ENCODE assay signal across 8 cellular contexts in the genomic region with DNA sequence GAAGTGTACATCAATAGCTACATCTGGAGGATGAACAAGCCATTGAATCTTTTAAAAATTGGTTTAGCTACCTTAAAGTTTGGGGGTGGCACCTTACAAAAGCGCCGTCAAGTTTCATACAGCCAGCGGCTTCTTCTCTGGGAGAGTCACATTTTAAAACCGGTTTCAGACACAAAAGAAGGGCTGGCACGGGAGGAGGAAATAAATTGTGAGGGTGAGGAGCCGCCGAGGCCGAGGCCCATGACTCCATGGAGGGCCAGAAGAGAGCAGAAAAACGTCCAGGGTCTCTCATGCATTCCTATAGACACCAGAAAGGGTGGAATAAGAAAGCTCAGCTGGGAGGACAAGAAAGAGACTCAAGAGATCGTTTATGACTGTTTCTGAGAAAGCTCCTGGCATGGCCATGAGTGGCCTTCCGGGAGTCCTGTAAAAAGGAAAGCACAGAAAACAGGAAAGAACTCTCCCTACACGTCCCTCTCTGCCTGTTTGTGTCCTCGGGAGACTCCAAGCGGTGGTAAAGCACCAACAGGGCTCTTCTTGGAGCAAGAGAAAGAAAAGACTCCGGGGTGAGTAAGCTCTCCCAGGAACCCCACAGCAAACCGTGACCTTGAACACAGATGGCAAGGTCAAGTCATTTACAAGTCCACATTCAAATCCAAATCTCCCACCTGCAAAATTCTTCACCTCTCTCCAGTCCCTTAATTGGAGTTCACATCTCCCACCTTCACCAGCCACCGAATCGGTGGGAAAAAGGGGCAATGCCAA. TPM values are rescaled to one million over a fixed set of nuclear protein-coding genes. Genes with fewer than 3 reads are reported as not detected.
A peak's percentile ranks its signal among the peaks of the same experiment; 100 is the strongest.
DNase-seq lines count a peak whose midpoint lies in the region; ATAC-seq and TF ChIP-seq lines count a peak whose summit lies in the region.

No MANE protein-coding gene starts in this region.

- TSS peak; percentile 85 for BruUV-seq in Calu3 (replicated peaks; lab: Mats Ljungman, UMichigan)

- H3K27me3 ChIP-seq in HUES64 (ENCODE audit: insufficient read depth, low read length) (peaks cover 6% of the 10 kb centered on the region; the same call in 1 of the 2 replicates), foreskin keratinocyte (peaks cover 24% of the 10 kb centered on the region), neural cell (ENCODE audit: insufficient read depth, low read depth, low read length) (peaks cover 42% of the 10 kb centered on the region)

- CTCF ChIA-PET in Calu3 (lab: Charles Lee) = interaction anchor here (0.6 to 2.3 kb wide), 3 partner anchors 36 to 54 kb away, joined by 5 to 8 read pairs (median 8); a partner anchor contains a TSS

- no peaks in the 10 kb centered on the region for H3K9me3 ChIP-seq in HUES64 (ENCODE audit: insufficient read depth, low read depth, low read length)
- no peaks in the 10 kb centered on the region for H3K9me3 ChIP-seq in neural cell (ENCODE audit: low read length)

- DNase-seq in Calu3 (peak; percentile 38), foreskin keratinocyte (peak; percentile 60 to 73), NCI-H1048 (lab: John Stamatoyannopoulos, UW) (no peak)
- peak in 1 of 2 donors; percentile 7 for DNase-seq in activated T-cell treated with anti-CD3 and anti-CD28 coated beads, Interleukin-2, amount 50 U/mL, for 72 hours

- H3K36me3 ChIP-seq in HUES64 (ENCODE audit: insufficient read depth, low read length) (peaks cover 21% of the 10 kb centered on the region), neural cell (ENCODE audit: insufficient read depth, low read length) (no peaks in the 10 kb centered on the region)

- H3K9me3 Mint-ChIP-seq in Calu3 (ENCODE audit: low read depth, unreplicated experiment) = no peaks in the 10 kb centered on the region
- H3K9me3 Mint-ChIP-seq in activated T-cell treated with anti-CD3 and anti-CD28 coated beads, Interleukin-2, amount 50 U/mL, for 72 hours = no peaks in the 10 kb centered on the region

- H3K4me1 ChIP-seq in HUES64 (ENCODE audit: insufficient read depth, low read length) = peaks cover 21% of the 10 kb centered on the region
- peaks cover 19% of the 10 kb centered on the region for H3K4me1 ChIP-seq in foreskin keratinocyte

- peaks cover 28% of the 10 kb centered on the region for H3K36me3 Mint-ChIP-seq in Calu3 (ENCODE audit: insufficient read depth, unreplicated experiment)
- peaks cover 1 to 8% of the 10 kb centered on the region in 2 donors for H3K36me3 Mint-ChIP-seq in activated T-cell treated with anti-CD3 and anti-CD28 coated beads, Interleukin-2, amount 50 U/mL, for 72 hours (ENCODE audit: insufficient read depth in 2 of 2)

- H3K79me2 ChIP-seq in neural cell (replicated peaks; ENCODE audit: insufficient read depth, low read length) = peaks cover 17% of the 10 kb centered on the region

- peak overlapping the region; percentile 5 for H3K27ac ChIP-seq in HUES64 (ENCODE audit: low read depth, low read length)
- peak overlapping the region; percentile 62 for H3K27ac ChIP-seq in foreskin keratinocyte
- H3K27ac ChIP-seq in neural cell (ENCODE audit: low read length) = peak overlapping the region; percentile 55

- intact Hi-C loops in Calu3 (cut with micrococcal nuclease; ENCODE audit: unreplicated experiment) = loop anchor here (2.0 kb wide), 1 partner anchor 54 kb away; no protein-coding TSS in a partner anchor

- WGBS in HUES64 = 3% methylated on average over 18 of the region's 18 CpGs

- no peak for TF ChIP-seq EP300 in neural cell (conservative IDR thresholded peaks at IDR 0.05; ENCODE audit: poor library complexity, severe bottlenecking)

- peak overlapping the region; percentile 82 for H3K4me3 Mint-ChIP-seq in Calu3 (ENCODE audit: low read depth, unreplicated experiment)
- H3K4me3 Mint-ChIP-seq in activated T-cell treated with anti-CD3 and anti-CD28 coated beads, Interleukin-2, amount 50 U/mL, for 72 hours = peak overlapping the region; percentile 87 to 97

- no peak for TF ChIP-seq CTCF in Calu3 (IDR thresholded peaks at IDR 0.05; ENCODE audit: unreplicated experiment)
- TF ChIP-seq CTCF in foreskin keratinocyte (conservative IDR thresholded peaks at IDR 0.05) = peak; percentile 66
- TF ChIP-seq CTCF in neural cell (IDR thresholded peaks at IDR 0.05; ENCODE audit: poor library complexity, severe bottlenecking) = peak; percentile 52

- no peak overlapping the region for H2AFZ ChIP-seq in neural cell (ENCODE audit: low read depth, low read length)

- H3K4me2 ChIP-seq in neural cell (ENCODE audit: low read length) = peak overlapping the region; percentile 82

- peak overlapping the region; percentile 82 for H3K4me3 ChIP-seq in HUES64 (ENCODE audit: low read length)
- peak overlapping the region; percentile 97 for H3K4me3 ChIP-seq in neural cell (ENCODE audit: low read length)

- H3K4me1 Mint-ChIP-seq in Calu3 (ENCODE audit: low read depth, unreplicated experiment) = peaks cover 39% of the 10 kb centered on the region
- H3K4me1 Mint-ChIP-seq in activated T-cell treated with anti-CD3 and anti-CD28 coated beads, Interleukin-2, amount 50 U/mL, for 72 hours (ENCODE audit: low read depth) = peaks cover 77% of the 10 kb centered on the region

- peak overlapping the region; percentile 94 for H3K9ac ChIP-seq in HUES64 (ENCODE audit: low read depth, low read length)
- H3K9ac ChIP-seq in neural cell (ENCODE audit: low read length) = peak overlapping the region; percentile 93

- peaks cover 3% of the 10 kb centered on the region for H3F3A ChIP-seq in neural cell (ENCODE audit: insufficient read depth, low read length, poor library complexity, severe bottlenecking)

- H4K20me1 ChIP-seq in neural cell (ENCODE audit: insufficient read depth) = no peaks in the 10 kb centered on the region

- no peak for ATAC-seq in activated T-cell treated with anti-CD3 and anti-CD28 coated beads, Interleukin-2, amount 50 U/mL, for 72 hours (replicated peaks in 1 of 2)
- ATAC-seq in foreskin keratinocyte (peak; percentile 12), HG02938 (IDR thresholded peaks at IDR 0.05; ENCODE audit: unreplicated experiment) (no peak), GM21515 (IDR thresholded peaks at IDR 0.05; ENCODE audit: unreplicated experiment) (no peak)

- peak; percentile 67 for TF ChIP-seq RAD21 in neural cell (conservative IDR thresholded peaks at IDR 0.05)

- peak overlapping the region; percentile 58 for H3K27ac Mint-ChIP-seq in Calu3 (ENCODE audit: unreplicated experiment)
- peak overlapping the region; percentile 96 for H3K27ac Mint-ChIP-seq in activated T-cell treated with anti-CD3 and anti-CD28 coated beads, Interleukin-2, amount 50 U/mL, for 72 hours

- no peaks in the 10 kb centered on the region for H3K9me2 ChIP-seq in neural cell (ENCODE audit: insufficient read depth, low read length)

- H3K27me3 Mint-ChIP-seq in Calu3 (ENCODE audit: unreplicated experiment) = no peaks in the 10 kb centered on the region
- no peaks in the 10 kb centered on the region for H3K27me3 Mint-ChIP-seq in activated T-cell treated with anti-CD3 and anti-CD28 coated beads, Interleukin-2, amount 50 U/mL, for 72 hours (ENCODE audit: low read depth)

TF ChIP-seq in neural cell, 6 proteins besides CTCF, POLR2A, EP300 and RAD21 (continues in another document):
- TF ChIP-seq POLR2AphosphoS5 (IDR thresholded peaks at IDR 0.05) = no peak
- TF ChIP-seq EZH2 (IDR thresholded peaks at IDR 0.05; ENCODE audit: borderline replicate concordance, insufficient read depth, low read length, poor library complexity, severe bottlenecking) = no peak
- TF ChIP-seq, protein P1, sequence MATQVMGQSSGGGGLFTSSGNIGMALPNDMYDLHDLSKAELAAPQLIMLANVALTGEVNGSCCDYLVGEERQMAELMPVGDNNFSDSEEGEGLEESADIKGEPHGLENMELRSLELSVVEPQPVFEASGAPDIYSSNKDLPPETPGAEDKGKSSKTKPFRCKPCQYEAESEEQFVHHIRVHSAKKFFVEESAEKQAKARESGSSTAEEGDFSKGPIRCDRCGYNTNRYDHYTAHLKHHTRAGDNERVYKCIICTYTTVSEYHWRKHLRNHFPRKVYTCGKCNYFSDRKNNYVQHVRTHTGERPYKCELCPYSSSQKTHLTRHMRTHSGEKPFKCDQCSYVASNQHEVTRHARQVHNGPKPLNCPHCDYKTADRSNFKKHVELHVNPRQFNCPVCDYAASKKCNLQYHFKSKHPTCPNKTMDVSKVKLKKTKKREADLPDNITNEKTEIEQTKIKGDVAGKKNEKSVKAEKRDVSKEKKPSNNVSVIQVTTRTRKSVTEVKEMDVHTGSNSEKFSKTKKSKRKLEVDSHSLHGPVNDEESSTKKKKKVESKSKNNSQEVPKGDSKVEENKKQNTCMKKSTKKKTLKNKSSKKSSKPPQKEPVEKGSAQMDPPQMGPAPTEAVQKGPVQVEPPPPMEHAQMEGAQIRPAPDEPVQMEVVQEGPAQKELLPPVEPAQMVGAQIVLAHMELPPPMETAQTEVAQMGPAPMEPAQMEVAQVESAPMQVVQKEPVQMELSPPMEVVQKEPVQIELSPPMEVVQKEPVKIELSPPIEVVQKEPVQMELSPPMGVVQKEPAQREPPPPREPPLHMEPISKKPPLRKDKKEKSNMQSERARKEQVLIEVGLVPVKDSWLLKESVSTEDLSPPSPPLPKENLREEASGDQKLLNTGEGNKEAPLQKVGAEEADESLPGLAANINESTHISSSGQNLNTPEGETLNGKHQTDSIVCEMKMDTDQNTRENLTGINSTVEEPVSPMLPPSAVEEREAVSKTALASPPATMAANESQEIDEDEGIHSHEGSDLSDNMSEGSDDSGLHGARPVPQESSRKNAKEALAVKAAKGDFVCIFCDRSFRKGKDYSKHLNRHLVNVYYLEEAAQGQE (IDR thresholded peaks at IDR 0.05; ENCODE audit: borderline replicate concordance) = no peak
- peak; percentile 59 for TF ChIP-seq SMC3 (conservative IDR thresholded peaks at IDR 0.05; ENCODE audit: poor library complexity)

RNA-seq across cellular contexts. Expression of a gene that starts 1.8 kb away (rescaled TPM):
- total RNA-seq in Calu3 (2022) (6.0 and 7.4 TPM in 2 replicates), foreskin keratinocyte (7.1 and 8.1 TPM in 2 replicates)
- 33.7 TPM for polyA plus RNA-seq in HUES64 (2013, experiment 1 of 2)
- 29.7 TPM for polyA plus RNA-seq in HUES64 (2013, experiment 2 of 2)
- 1 to 10 TPM; 7.2 to 7.8 TPM for total RNA-seq in activated T-cell treated with anti-CD3 and anti-CD28 coated beads, Interleukin-2, amount 50 U/mL, for 72 hours
- polyA plus RNA-seq in foreskin keratinocyte (6.4 and 8.6 TPM in 2 replicates), neural cell (13.9 and 18.5 TPM in 2 replicates)
- 22.9 and 26.1 TPM in 2 replicates for polyA minus RNA-seq in neural cell

RNA-seq across cellular contexts. Expression of a gene that starts 13.7 kb away (rescaled TPM):
- 2.1 TPM in 2 replicates for total RNA-seq in Calu3 (2022)
- 2.4 TPM for polyA plus RNA-seq in HUES64 (2013, experiment 1 of 2)
- 2.2 TPM for polyA plus RNA-seq in HUES64 (2013, experiment 2 of 2)
- total RNA-seq in activated T-cell treated with anti-CD3 and anti-CD28 coated beads, Interleukin-2, amount 50 U/mL, for 72 hours = 1 to 10 TPM; 3.2 to 4.5 TPM
- 0.95 and 1.0 TPM in 2 replicates for total RNA-seq in foreskin keratinocyte
- polyA plus RNA-seq in foreskin keratinocyte = 0.93 and 0.94 TPM in 2 replicates
- polyA plus RNA-seq in neural cell = 10.8 and 12.1 TPM in 2 replicates
- polyA minus RNA-seq in neural cell = 19.0 and 24.8 TPM in 2 replicates

RNA-seq across cellular contexts. Expression of a gene that starts 40.3 kb away (rescaled TPM):
- 3.7 and 6.7 TPM in 2 replicates for total RNA-seq in Calu3 (2022)
- 17.7 TPM for polyA plus RNA-seq in HUES64 (2013, experiment 1 of 2)
- 21.8 TPM for polyA plus RNA-seq in HUES64 (2013, experiment 2 of 2)
- total RNA-seq in activated T-cell treated with anti-CD3 and anti-CD28 coated beads, Interleukin-2, amount 50 U/mL, for 72 hours = 10 to 100 TPM; 62.2 to 75.3 TPM
- total RNA-seq in foreskin keratinocyte = 12.0 and 12.3 TPM in 2 replicates
- 4.3 and 5.5 TPM in 2 replicates for polyA plus RNA-seq in foreskin keratinocyte
- polyA plus RNA-seq in neural cell = 5.2 and 8.3 TPM in 2 replicates
- 8.3 and 8.9 TPM in 2 replicates for polyA minus RNA-seq in neural cell

Comparison
In these comparisons a context has a peak if more than half of its experiments do, and no peak if none do; other contexts are left out.
1. H3K27ac ChIP-seq: peak in every context shown above with its lines; median percentile 62 in foreskin keratinocyte; 55 in neural cell; 5 in HUES64.